In genomic region chr19:13917888-13918406, GRCh38 we compare ENCODE assay signal across 1 cellular context.
TF ChIP-seq lines count a peak whose summit lies in the region.

No MANE protein-coding gene starts in this region.

TF ChIP-seq in HEK293, 187 proteins besides CTCF, POLR2A, EP300 and RAD21 (continued from another document):
- TF ChIP-seq ZNF580 (tag by site-specific recombination; IDR thresholded peaks at IDR 0.05) (0 out of 2 replicates have a peak, but pooled peaks have one; percentile 57), ZNF768 (tag by site-specific recombination; IDR thresholded peaks at IDR 0.05) (no peak), ZBTB6 (tag by site-specific recombination; IDR thresholded peaks at IDR 0.05) (no peak), ZNF274 (IDR thresholded peaks at IDR 0.05; ENCODE audit: low read length) (no peak), ZNF274 (tag by site-specific recombination; IDR thresholded peaks at IDR 0.05; ENCODE audit: borderline replicate concordance) (no peak), ZNF747 (tag by site-specific recombination; IDR thresholded peaks at IDR 0.05) (no peak)
TF ChIP-seq in HEK293: peak in this region for 5.
